ENCODE assay signal across 19 cellular contexts in the genomic region with DNA sequence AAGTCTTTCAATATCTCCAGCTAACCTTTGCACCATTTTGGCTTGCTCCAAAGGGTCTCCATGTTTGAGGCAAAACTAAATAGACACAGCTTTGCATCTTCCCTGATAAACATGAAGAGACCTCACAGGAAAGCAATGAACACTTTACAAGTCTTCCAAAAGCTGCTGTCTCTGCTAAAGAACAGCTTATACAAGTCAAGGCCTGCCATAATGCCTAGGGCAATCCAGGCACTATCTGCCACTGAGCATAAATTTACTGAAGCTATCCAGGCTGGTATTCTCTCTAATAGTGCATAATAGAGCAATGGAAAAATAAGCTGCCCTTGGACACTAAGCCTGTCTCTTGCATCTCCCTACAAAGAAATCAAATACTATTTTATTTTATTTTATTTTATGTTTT.
DNase-seq lines count a peak whose midpoint lies in the region; ATAC-seq and TF ChIP-seq lines count a peak whose summit lies in the region.
"Had no signal": no experiment of that assay in that cellular context is flagged by ENCODE, and none has a peak within 500 bp of the region (broad histone marks: within the 10 kb centered on the region; RNA-seq: fewer than 3 reads in every experiment).

No MANE protein-coding gene starts in this region.

- H3K27ac ChIP-seq in ACC112 (ENCODE audit: low read depth, low read length) (peak overlapping the region; percentile 89), SK-N-MC (peak overlapping the region; percentile 34), foreskin keratinocyte (no peak overlapping the region)
- no peak overlapping the region for H3K27ac ChIP-seq in CD8-positive, alpha-beta memory T cell (ENCODE audit: low read depth, low read length)
- H3K27ac ChIP-seq: C4-2B had no signal

- no peak overlapping the region for H3K4me3 Mint-ChIP-seq in CD8-positive, alpha-beta memory T cell

- H3K36me3 ChIP-seq in ACC112 (ENCODE audit: insufficient read depth, low read length) (peaks cover 18% of the 10 kb centered on the region), SK-N-MC (ENCODE audit: insufficient read depth, low read length) (no peaks in the 10 kb centered on the region)
- no peaks in the 10 kb centered on the region for H3K36me3 ChIP-seq in CD8-positive, alpha-beta memory T cell (ENCODE audit: insufficient read depth, low read length)
- H3K36me3 ChIP-seq: MG63 had no signal

- POLR2A ChIA-PET in CD8-positive, alpha-beta memory T cell (lab: Charles Lee): interaction anchor here (0.5 kb wide), 1 partner anchor 456 kb away, joined by 3 read pairs; no protein-coding TSS in a partner anchor

- H3K9ac ChIP-seq in SK-N-MC (ENCODE audit: insufficient read length): no peak overlapping the region
- H3K9ac ChIP-seq: SK-N-SH had no signal

- H3K9me3 Mint-ChIP-seq in CD8-positive, alpha-beta memory T cell: no peaks in the 10 kb centered on the region

- H3K4me1 ChIP-seq in ACC112 (ENCODE audit: control insufficient read depth, insufficient read depth, low read length, unreplicated experiment) (peaks cover 11% of the 10 kb centered on the region), foreskin keratinocyte (peaks cover 8% of the 10 kb centered on the region)
- H3K4me1 ChIP-seq in CD8-positive, alpha-beta memory T cell (ENCODE audit: insufficient read depth, low read length): no peaks in the 10 kb centered on the region

- H3K27me3 Mint-ChIP-seq in CD8-positive, alpha-beta memory T cell: peaks cover 0 to 1% of the 10 kb centered on the region in 2 donors

- no peak overlapping the region for H3K27ac Mint-ChIP-seq in CD8-positive, alpha-beta memory T cell

- CTCF ChIA-PET in CD8-positive, alpha-beta memory T cell (lab: Charles Lee): no interaction called here

- H3K27me3 ChIP-seq in ACC112 (ENCODE audit: insufficient read depth, low read length): no peaks in the 10 kb centered on the region
- H3K27me3 ChIP-seq in foreskin keratinocyte: no peaks in the 10 kb centered on the region
- H3K27me3 ChIP-seq in CD8-positive, alpha-beta memory T cell (ENCODE audit: insufficient read depth, low read length, poor library complexity, severe bottlenecking): no peaks in the 10 kb centered on the region
- H3K27me3 ChIP-seq: MG63 had no signal

- H2AFZ ChIP-seq in ACC112 (ENCODE audit: low read length, unreplicated experiment): no peak overlapping the region

- ATAC-seq in foreskin keratinocyte: peak; percentile 78

- no peak overlapping the region for H3K4me3 ChIP-seq in ACC112 (ENCODE audit: low read depth, low read length)
- no peak overlapping the region for H3K4me3 ChIP-seq in SK-N-MC
- no peak overlapping the region for H3K4me3 ChIP-seq in CD8-positive, alpha-beta memory T cell (ENCODE audit: low read length)
- H3K4me3 ChIP-seq: MG63 had no signal

- DNase-seq in HPDE6-E6E7 (ENCODE audit: extremely low spot score): peak; percentile 14
- DNase-seq in SK-N-MC (ENCODE audit: low read depth, low spot score): no peak
- DNase-seq in foreskin keratinocyte: peak in 1 of 2 donors; percentile 51
- no peak for DNase-seq in cerebellar cortex (ENCODE audit: low spot score)
- DNase-seq in CD8-positive, alpha-beta memory T cell: no peak
- DNase-seq in NCI-H345 (lab: John Stamatoyannopoulos, UW): no peak
- DNase-seq: DMS79, Kasumi-1, MG63, NCI-H1436, NCI-H187 treated with DMSO at 0.1 percent for 48 hours, NCI-H2107, NCI-H226, NCI-H524 treated with DMSO at 0.1 percent for 48 hours, OCI-M1, SHP77, SK-N-SH had no signal

- H3K36me3 Mint-ChIP-seq in CD8-positive, alpha-beta memory T cell: peaks cover 10 to 30% (median 10%) of the 10 kb centered on the region in 3 donors

- H3K4me1 Mint-ChIP-seq in CD8-positive, alpha-beta memory T cell: peaks cover 0 to 5% (median 5%) of the 10 kb centered on the region in 3 donors

- no peaks in the 10 kb centered on the region for H3K9me3 ChIP-seq in SK-N-MC (ENCODE audit: low read depth, low read length)
- no peaks in the 10 kb centered on the region for H3K9me3 ChIP-seq in CD8-positive, alpha-beta memory T cell (ENCODE audit: low read length)
- H3K9me3 ChIP-seq: MG63, SK-N-SH had no signal

- TF ChIP-seq CTCF in foreskin keratinocyte (conservative IDR thresholded peaks at IDR 0.05): no peak

- H3K79me2 ChIP-seq in ACC112 (ENCODE audit: control insufficient read depth, insufficient read depth, low read length, unreplicated experiment): no peaks in the 10 kb centered on the region

Comparison
In these comparisons a context has a peak if more than half of its experiments do, and no peak if none do; other contexts are left out.
1. H3K27ac ChIP-seq: peak in ACC112 (single experiment) and SK-N-MC (single experiment); none in foreskin keratinocyte (single experiment) and CD8-positive, alpha-beta memory T cell (single experiment).